8 cellular contexts compared by ENCODE assay signal in genomic region chrX:115561605-115562491, GRCh38. TPM values are rescaled to one million over a fixed set of nuclear protein-coding genes. Genes with fewer than 3 reads are reported as not detected.
DNase-seq lines count a peak whose midpoint lies in the region; ATAC-seq, FAIRE-seq and TF ChIP-seq lines count a peak whose summit lies in the region.

No MANE protein-coding gene starts in this region.

- H3K4me3 ChIP-seq in GM08714 (ENCODE audit: low read length) = peak overlapping the region; percentile 45
- peak overlapping the region; percentile 56 to 75 (median 64) for H3K4me3 ChIP-seq in breast epithelium
- peak overlapping the region; percentile 62 to 81 (median 80) for H3K4me3 ChIP-seq in keratinocyte (ENCODE audit: control insufficient read depth in 2 of 3, extremely low read depth in 1 of 3, insufficient read depth in 2 of 3, low read depth in 1 of 3, low read length in 3 of 3)

- no peak for TF ChIP-seq POLR2A in breast epithelium (IDR thresholded peaks at IDR 0.05)

- peaks cover 49% of the 10 kb centered on the region for H3K79me2 ChIP-seq in keratinocyte (ENCODE audit: control insufficient read depth, insufficient read depth, low read length)

- no peaks in the 10 kb centered on the region for H3K36me3 Mint-ChIP-seq in stimulated activated naive B cell treated with anti-CD40 and anti-IgM and Interleukin-4, amounts not matched to agents 10 μg/mL and 1 μg/mL and 100 μg/mL, for 72 hours

- H3K27me3 ChIP-seq in breast epithelium = peaks cover 0 to 68% of the 10 kb centered on the region in 2 donors
- H3K27me3 ChIP-seq in keratinocyte (ENCODE audit: control insufficient read depth, extremely low read depth, insufficient read depth, low read length) = peaks cover 24% of the 10 kb centered on the region

- no peak for FAIRE-seq in keratinocyte (lab: Jason Lieb, UNC)

- H3K36me3 ChIP-seq in breast epithelium = no peaks in the 10 kb centered on the region
- H3K36me3 ChIP-seq in keratinocyte (ENCODE audit: control insufficient read depth in 2 of 2, extremely low read depth in 1 of 2, insufficient read depth in 2 of 2, low read length in 2 of 2) = no peaks in the 10 kb centered on the region

- ATAC-seq in HG02763 (IDR thresholded peaks at IDR 0.05; ENCODE audit: unreplicated experiment) (peak; percentile 37), GM21619 (IDR thresholded peaks at IDR 0.05; ENCODE audit: unreplicated experiment) (no peak)
- peak; percentile 42 to 43 for ATAC-seq in stimulated activated naive B cell treated with anti-CD40 and anti-IgM and Interleukin-4, amounts not matched to agents 10 μg/mL and 1 μg/mL and 100 μg/mL, for 72 hours (replicated peaks)

- H3K9me3 ChIP-seq in breast epithelium = no peaks in the 10 kb centered on the region
- H3K9me3 ChIP-seq in keratinocyte (ENCODE audit: control insufficient read depth, low read depth, low read length) = no peaks in the 10 kb centered on the region

- H3K4me1 ChIP-seq in breast epithelium (no peaks in the 10 kb centered on the region), keratinocyte (ENCODE audit: control insufficient read depth, extremely low read depth, insufficient read depth, low read length) (peaks cover 20% of the 10 kb centered on the region)

- H4K20me1 ChIP-seq in keratinocyte (ENCODE audit: control insufficient read depth, extremely low read depth, insufficient read depth, low read length) = no peaks in the 10 kb centered on the region

- H3K9me1 ChIP-seq in keratinocyte (ENCODE audit: control insufficient read depth, extremely low read depth, insufficient read depth, low read length) = no peaks in the 10 kb centered on the region

- H2AFZ ChIP-seq in keratinocyte (ENCODE audit: control insufficient read depth, low read length) = no peak overlapping the region

- H3K27me3 Mint-ChIP-seq in stimulated activated naive B cell treated with anti-CD40 and anti-IgM and Interleukin-4, amounts not matched to agents 10 μg/mL and 1 μg/mL and 100 μg/mL, for 72 hours = peaks cover 23 to 38% of the 10 kb centered on the region in 2 donors

- intact Hi-C loops in breast epithelium (cut with DNase I; ENCODE audit: low total_unique reads) = no loop called here

- H3K9me3 Mint-ChIP-seq in stimulated activated naive B cell treated with anti-CD40 and anti-IgM and Interleukin-4, amounts not matched to agents 10 μg/mL and 1 μg/mL and 100 μg/mL, for 72 hours = no peaks in the 10 kb centered on the region

- H3K9ac ChIP-seq in keratinocyte (ENCODE audit: control insufficient read depth, extremely low read depth, insufficient read depth, low read length) = peak overlapping the region; percentile 93

- dilution Hi-C loops in keratinocyte (cut with MboI; ENCODE audit: extremely low pct_ligation_motif_present, low sequenced_read_pairs) = no loop called here

- H3K4me3 Mint-ChIP-seq in stimulated activated naive B cell treated with anti-CD40 and anti-IgM and Interleukin-4, amounts not matched to agents 10 μg/mL and 1 μg/mL and 100 μg/mL, for 72 hours = peak overlapping the region; percentile 73 to 82

- H3K4me2 ChIP-seq in keratinocyte (ENCODE audit: control insufficient read depth, extremely low read depth, insufficient read depth, low read depth, low read length) = peak overlapping the region; percentile 76

- peak overlapping the region; percentile 20 for H3K27ac Mint-ChIP-seq in stimulated activated naive B cell treated with anti-CD40 and anti-IgM and Interleukin-4, amounts not matched to agents 10 μg/mL and 1 μg/mL and 100 μg/mL, for 72 hours

- peak; percentile 81 for DNase-seq in NCI-H510A treated with DMSO at 0.1 percent for 48 hours (lab: John Stamatoyannopoulos, UW)
- peak in 1 of 2 donors; percentile 39 for DNase-seq in breast epithelium (ENCODE audit: low spot score in 2 of 2)
- no peak for DNase-seq in keratinocyte (ENCODE audit: low read depth, low spot score)
- no peak for DNase-seq in stimulated activated naive B cell treated with anti-CD40 and anti-IgM and Interleukin-4, amounts not matched to agents 10 μg/mL and 1 μg/mL and 100 μg/mL, for 72 hours
- no peak for DNase-seq in GM19238 (ENCODE audit: insufficient read length, low spot score)

- H3K27ac ChIP-seq in breast epithelium = peak overlapping the region; percentile 87 to 94
- H3K27ac ChIP-seq in keratinocyte (ENCODE audit: control insufficient read depth, insufficient read depth, low read length) = peak overlapping the region; percentile 88

- TF ChIP-seq CTCF in breast epithelium (IDR thresholded peaks at IDR 0.05) (no peak), keratinocyte (optimal IDR thresholded peaks at IDR 0.05 in 1 of 3, IDR thresholded peaks at IDR 0.05 in 1 of 3, conservative IDR thresholded peaks at IDR 0.05 in 1 of 3; ENCODE audit: extremely low read depth in 1 of 3, insufficient read depth in 2 of 3, low read length in 3 of 3) (no peak)

- peaks cover 0 to 14% of the 10 kb centered on the region in 2 donors for H3K4me1 Mint-ChIP-seq in stimulated activated naive B cell treated with anti-CD40 and anti-IgM and Interleukin-4, amounts not matched to agents 10 μg/mL and 1 μg/mL and 100 μg/mL, for 72 hours

RNA-seq across cellular contexts. Expression of gene PLS3, which starts 0.9 kb away (rescaled TPM):
- 10 to 100 TPM; 64.6 to 79.5 (median 69.4) TPM for total RNA-seq in breast epithelium
- 278 to 457 TPM (median 317 TPM) in 3 replicates for polyA plus RNA-seq in keratinocyte
- 370 TPM for polyA plus RNA-seq in keratinocyte (2011; ENCODE audit: low read depth)
- 248 and 484 TPM in 2 replicates for polyA plus RNA-seq in keratinocyte (2011; cell fraction: cytosol; rRNA removed)
- 341 and 411 TPM in 2 replicates for polyA plus RNA-seq in keratinocyte (2011; cell fraction: nucleus; rRNA removed)
- 267 and 275 TPM in 2 replicates for polyA plus RNA-seq in keratinocyte (2012; ENCODE audit: low replicate concordance)
- polyA minus RNA-seq in keratinocyte = 65.0 to 439 TPM (median 288 TPM) in 3 replicates
- polyA minus RNA-seq in keratinocyte (2011; cell fraction: cytosol; rRNA and poly(A)+ RNA removed) = 206 TPM
- polyA minus RNA-seq in keratinocyte (2011; cell fraction: nucleus; rRNA and poly(A)+ RNA removed) = 210 and 409 TPM in 2 replicates
